Comparison of ENCODE assay signal across 1 cellular context in the genomic region with DNA sequence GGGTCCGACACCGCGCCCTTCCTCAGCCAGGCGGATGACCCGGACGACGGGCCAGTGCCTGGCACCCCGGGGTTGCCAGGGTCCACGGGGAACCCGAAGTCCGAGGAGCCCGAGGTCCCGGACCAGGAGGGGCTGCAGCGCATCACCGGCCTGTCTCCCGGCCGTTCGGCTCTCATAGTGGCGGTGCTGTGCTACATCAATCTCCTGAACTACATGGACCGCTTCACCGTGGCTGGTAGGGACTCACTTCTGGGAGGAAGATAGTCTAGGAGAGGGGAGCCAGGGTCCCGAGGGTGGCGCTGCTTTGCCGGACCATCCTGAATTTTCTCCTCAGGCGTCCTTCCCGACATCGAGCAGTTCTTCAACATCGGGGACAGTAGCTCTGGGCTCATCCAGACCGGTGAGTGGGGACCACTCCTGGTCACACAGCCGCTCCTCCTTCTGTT.
TF ChIP-seq lines count a peak whose summit lies in the region.

No MANE protein-coding gene starts in this region.

TF ChIP-seq in GM12878, 131 proteins besides CTCF, POLR2A, EP300 and RAD21:
- TF ChIP-seq, protein P1, sequence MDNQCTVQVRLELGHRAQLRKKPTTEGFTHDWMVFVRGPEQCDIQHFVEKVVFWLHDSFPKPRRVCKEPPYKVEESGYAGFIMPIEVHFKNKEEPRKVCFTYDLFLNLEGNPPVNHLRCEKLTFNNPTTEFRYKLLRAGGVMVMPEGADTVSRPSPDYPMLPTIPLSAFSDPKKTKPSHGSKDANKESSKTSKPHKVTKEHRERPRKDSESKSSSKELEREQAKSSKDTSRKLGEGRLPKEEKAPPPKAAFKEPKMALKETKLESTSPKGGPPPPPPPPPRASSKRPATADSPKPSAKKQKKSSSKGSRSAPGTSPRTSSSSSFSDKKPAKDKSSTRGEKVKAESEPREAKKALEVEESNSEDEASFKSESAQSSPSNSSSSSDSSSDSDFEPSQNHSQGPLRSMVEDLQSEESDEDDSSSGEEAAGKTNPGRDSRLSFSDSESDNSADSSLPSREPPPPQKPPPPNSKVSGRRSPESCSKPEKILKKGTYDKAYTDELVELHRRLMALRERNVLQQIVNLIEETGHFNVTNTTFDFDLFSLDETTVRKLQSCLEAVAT (IDR thresholded peaks at IDR 0.05), result peak; percentile 39; the same call in 1 of the 2 replicates
- no peak for TF ChIP-seq NBN (IDR thresholded peaks at IDR 0.05)
